Comparison of ENCODE assay signal across 9 cellular contexts in genomic region chr1:154453577-154454352, GRCh38. TPM values are rescaled to one million over a fixed set of nuclear protein-coding genes. Genes with fewer than 3 reads are reported as not detected.
DNase-seq lines count a peak whose midpoint lies in the region; ATAC-seq and TF ChIP-seq lines count a peak whose summit lies in the region.
"Had no signal": no experiment of that assay in that cellular context is flagged by ENCODE, and none has a peak within 500 bp of the region (broad histone marks: within the 10 kb centered on the region; RNA-seq: fewer than 3 reads in every experiment).

No MANE protein-coding gene starts in this region.

- in situ Hi-C loops in brain microvascular endothelial cell (cut with HindIII; ENCODE audit: low pct_ligation_motif_present, low sequenced_read_pairs), result no loop called here

- H3K27ac ChIP-seq in brain microvascular endothelial cell, result no peak overlapping the region

- ATAC-seq in left lobe of liver (peak; percentile 4), HG03097 (IDR thresholded peaks at IDR 0.05; ENCODE audit: low FRiP score, unreplicated experiment) (no peak), HG03045 (IDR thresholded peaks at IDR 0.05; ENCODE audit: unreplicated experiment) (no peak)

- DNase-seq in AG10803 (ENCODE audit: low read depth), result peak; percentile 89
- no peak for DNase-seq in HFFc6
- peak; percentile 13 for DNase-seq in brain microvascular endothelial cell
- no peak for DNase-seq in left lobe of liver (ENCODE audit: low spot score)
- no peak for DNase-seq in occipital lobe (lab: John Stamatoyannopoulos, UW)
- no peak for DNase-seq in erythroblast (lab: John Stamatoyannopoulos, UW)

- peak overlapping the region; percentile 18; the same call in 1 of the 2 replicates for H3K4me3 ChIP-seq in AG10803 (ENCODE audit: low read length)
- H3K4me3 ChIP-seq in brain microvascular endothelial cell (ENCODE audit: low read depth, low read length), result no peak overlapping the region

- H3K4me3 Mint-ChIP-seq in HFFc6, result peak overlapping the region; percentile 22
- H3K4me3 Mint-ChIP-seq: activated naive CD8-positive, alpha-beta T cell had no signal

- no peak for TF ChIP-seq POLR2A in erythroblast (IDR thresholded peaks at IDR 0.05; ENCODE audit: low read length)

- H3K36me3 Mint-ChIP-seq in HFFc6 (ENCODE audit: low read depth), result 0 out of 2 replicates have a peak, but pooled peaks cover 6% of the 10 kb centered on the region

- no peaks in the 10 kb centered on the region for H3K27me3 Mint-ChIP-seq in HFFc6 (ENCODE audit: insufficient read depth)
- H3K27me3 Mint-ChIP-seq: activated naive CD8-positive, alpha-beta T cell had no signal

- H3K27me3 ChIP-seq in brain microvascular endothelial cell (replicated peaks), result no peaks in the 10 kb centered on the region

- H3K36me3 ChIP-seq in brain microvascular endothelial cell (replicated peaks), result no peaks in the 10 kb centered on the region

- TF ChIP-seq CTCF in AG10803 (conservative IDR thresholded peaks at IDR 0.05; ENCODE audit: low read length) (no peak), HFFc6 (IDR thresholded peaks at IDR 0.05) (no peak), brain microvascular endothelial cell (IDR thresholded peaks at IDR 0.05; ENCODE audit: low read depth, low read length, missing control alignments) (no peak)

- H3K9me3 Mint-ChIP-seq in HFFc6, result no peaks in the 10 kb centered on the region

- H3K4me1 Mint-ChIP-seq in HFFc6 (ENCODE audit: low read depth), result peaks cover 14% of the 10 kb centered on the region

- peak overlapping the region; percentile 7; the same call in 1 of the 2 replicates for H3K27ac Mint-ChIP-seq in HFFc6

RNA-seq across cellular contexts. Expression of gene TDRD10, which starts 48.3 kb away (rescaled TPM):
- total RNA-seq in HFFc6 (2021; fragmentation: NEBNext Ultra II Directional; extraction: Animal tissue kit (Norgen Biotek cat#: 25700)), result not detected
- total RNA-seq in left lobe of liver (2.2 TPM), occipital lobe (0.16 TPM)

RNA-seq across cellular contexts. Expression of gene SHE, which starts 48.4 kb away (rescaled TPM):
- not detected for total RNA-seq in HFFc6 (2021; fragmentation: NEBNext Ultra II Directional; extraction: Animal tissue kit (Norgen Biotek cat#: 25700))
- 5.4 TPM for total RNA-seq in left lobe of liver
- total RNA-seq in occipital lobe, result 2.0 TPM

RNA-seq across cellular contexts. Expression of gene IL6R, which starts 48.6 kb away (rescaled TPM):
- total RNA-seq in HFFc6 (2021; fragmentation: NEBNext Ultra II Directional; extraction: Animal tissue kit (Norgen Biotek cat#: 25700)), result 1 to 10 TPM; 2.0 to 3.9 (median 2.3) TPM
- total RNA-seq in left lobe of liver, result 171 TPM
- 2.8 TPM for total RNA-seq in occipital lobe

Comparison
In these comparisons a context has a peak if more than half of its experiments do, and no peak if none do; other contexts are left out.
1. DNase-seq: peak in AG10803 (single experiment) and brain microvascular endothelial cell (single experiment); none in HFFc6 (single experiment), left lobe of liver (single experiment), occipital lobe (single experiment) and erythroblast (0 of 2).
2. RNA of gene IL6R, which starts 48.6 kb away (total RNA-seq): 171 TPM in left lobe of liver (single experiment); 2.8 TPM in occipital lobe (single experiment) and 2.0 to 3.9 TPM in HFFc6; every median in the first group is over 10 times any median in the second.